ENCODE assay signal across 25 cellular contexts in the genomic region with DNA sequence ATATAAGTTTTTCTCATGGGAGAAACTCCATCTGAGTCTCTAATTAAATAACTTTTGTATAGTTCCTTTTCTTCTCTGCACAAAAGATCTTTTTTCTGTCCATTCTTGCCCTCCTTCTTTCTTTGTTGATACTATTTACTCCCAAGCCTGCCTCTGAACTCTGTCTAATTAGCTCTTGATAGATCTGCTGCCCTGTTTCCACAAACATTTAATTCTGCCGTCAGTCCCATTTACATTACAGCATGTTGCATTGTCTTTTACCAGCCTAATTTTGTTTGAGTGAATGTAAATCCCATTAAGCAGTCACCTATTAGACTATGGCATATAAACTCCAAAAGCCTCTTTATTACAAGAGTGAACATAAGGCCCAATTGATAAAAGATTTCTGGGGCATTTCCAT.
DNase-seq lines count a peak whose midpoint lies in the region; ATAC-seq and TF ChIP-seq lines count a peak whose summit lies in the region.
"Had no signal": no experiment of that assay in that cellular context is flagged by ENCODE, and none has a peak within 500 bp of the region (broad histone marks: within the 10 kb centered on the region; RNA-seq: fewer than 3 reads in every experiment).

No MANE protein-coding gene starts in this region.

- H3K36me3 ChIP-seq in SK-N-SH (replicated peaks in 1 of 2; ENCODE audit: control insufficient read depth in 1 of 2, insufficient read depth in 2 of 2, low read length in 1 of 2) (no peaks in the 10 kb centered on the region), gastroesophageal sphincter (no peaks in the 10 kb centered on the region), A673 (ENCODE audit: insufficient read depth, low read length, poor library complexity, severe bottlenecking) (no peaks in the 10 kb centered on the region)
- H3K36me3 ChIP-seq: MG63 had no signal

- H3K4me2 ChIP-seq in SK-N-SH, result no peak overlapping the region

- H3K27me3 Mint-ChIP-seq in nephron (ENCODE audit: low read depth), result no peaks in the 10 kb centered on the region

- TF ChIP-seq EP300 in SK-N-SH (IDR thresholded peaks at IDR 0.05; ENCODE audit: borderline replicate concordance in 1 of 2, low read depth in 1 of 2, low read length in 1 of 2) (no peak), gastroesophageal sphincter (IDR thresholded peaks at IDR 0.05) (no peak)

- no peak overlapping the region for H3K4me3 Mint-ChIP-seq in nephron
- H3K4me3 Mint-ChIP-seq: CD8-positive, alpha-beta T cell; H9; HFFc6 had no signal

- H3K9me3 Mint-ChIP-seq in nephron, result no peaks in the 10 kb centered on the region
- H3K9me3 Mint-ChIP-seq: H9 had no signal

- CTCF ChIA-PET in SK-N-SH (lab: Yijun Ruan, JAX), result interaction anchor here (0.6 to 1.0 kb wide), 2 partner anchors 9 to 95 kb away, joined by 3 to 6 read pairs; no protein-coding TSS in a partner anchor
- CTCF ChIA-PET in A673 (lab: Charles Lee), result no interaction called here

- POLR2A ChIA-PET in SK-N-SH (lab: Yijun Ruan, JAX) (no interaction called here), A673 (lab: Charles Lee; ENCODE audit: low non-redundant PET) (no interaction called here)

- no peaks in the 10 kb centered on the region for H3K9me3 ChIP-seq in SK-N-SH
- H3K9me3 ChIP-seq in gastroesophageal sphincter, result no peaks in the 10 kb centered on the region
- no peaks in the 10 kb centered on the region for H3K9me3 ChIP-seq in A673 (ENCODE audit: low read depth, low read length, poor library complexity, severe bottlenecking)
- H3K9me3 ChIP-seq: MG63 had no signal

- H3K27me3 ChIP-seq in SK-N-SH (ENCODE audit: insufficient read depth), result no peaks in the 10 kb centered on the region
- no peaks in the 10 kb centered on the region for H3K27me3 ChIP-seq in gastroesophageal sphincter
- no peaks in the 10 kb centered on the region for H3K27me3 ChIP-seq in A673 (replicated peaks; ENCODE audit: insufficient read depth, low read depth, low read length, poor library complexity)
- H3K27me3 ChIP-seq: MG63 had no signal

- no peak overlapping the region for H3K9ac ChIP-seq in SK-N-SH

- ATAC-seq in SK-N-SH treated with all-trans-retinoic acid at 6 μM for 48 hours (no peak), GM21717 (IDR thresholded peaks at IDR 0.05; ENCODE audit: unreplicated experiment) (no peak), gastroesophageal sphincter (no peak)
- ATAC-seq: CD8-positive, alpha-beta T cell; HepG2; K562; Right ventricle myocardium inferior had no signal

- H3K79me2 ChIP-seq in SK-N-SH (ENCODE audit: insufficient read depth), result no peaks in the 10 kb centered on the region

- H3K4me1 Mint-ChIP-seq in nephron, result no peaks in the 10 kb centered on the region

- H3K4me3 ChIP-seq in SK-N-SH (ENCODE audit: low read depth in 2 of 2, low read length in 1 of 2), result no peak overlapping the region
- H3K4me3 ChIP-seq in gastroesophageal sphincter, result no peak overlapping the region
- no peak overlapping the region for H3K4me3 ChIP-seq in A673 (ENCODE audit: low read depth, low read length, poor library complexity, severe bottlenecking)
- H3K4me3 ChIP-seq: K562, MG63 had no signal

- no peak overlapping the region for H3K27ac ChIP-seq in SK-N-SH (ENCODE audit: low read depth in 2 of 2, low read length in 1 of 2)
- H3K27ac ChIP-seq in gastroesophageal sphincter, result no peak overlapping the region
- H3K27ac ChIP-seq in A673 (ENCODE audit: low read depth, low read length, poor library complexity, severe bottlenecking), result no peak overlapping the region
- H3K27ac ChIP-seq: HL-60 had no signal

- no peak overlapping the region; the same call in 1 of the 2 replicates for H2AFZ ChIP-seq in SK-N-SH (ENCODE audit: low read depth)

- H4K20me1 ChIP-seq in SK-N-SH (ENCODE audit: insufficient read depth), result no peaks in the 10 kb centered on the region

- peak overlapping the region; percentile 15 to 55 (median 17) for H3K27ac Mint-ChIP-seq in nephron
- H3K27ac Mint-ChIP-seq: CD8-positive, alpha-beta T cell; H9; HFFc6 had no signal

- no peaks in the 10 kb centered on the region for H3K36me3 Mint-ChIP-seq in nephron (ENCODE audit: low read depth)
- H3K36me3 Mint-ChIP-seq: CD8-positive, alpha-beta T cell had no signal

- TF ChIP-seq RAD21 in SK-N-SH (IDR thresholded peaks at IDR 0.05; ENCODE audit: low read length), result no peak

- 17% methylated on average over 1 of the region's 1 CpG for WGBS in SK-N-SH (ENCODE audit: low lambda C conversion rate)
- WGBS in gastroesophageal sphincter (ENCODE audit: low coverage in 1 of 2), 2 donors, result 0 to 26% methylated on average over 1 of the region's 1 CpG

- no TSS peak for BruUV-seq in A673 (replicated peaks; lab: Mats Ljungman, UMichigan)

- no peaks in the 10 kb centered on the region for H3K9me2 ChIP-seq in SK-N-SH

- TF ChIP-seq POLR2A in gastroesophageal sphincter (IDR thresholded peaks at IDR 0.05), result no peak

- H3K4me1 ChIP-seq in SK-N-SH (ENCODE audit: control insufficient read depth in 1 of 2, insufficient read depth in 2 of 2, low read depth in 1 of 2, low read length in 1 of 2), result no peaks in the 10 kb centered on the region; a peak in 1 of 4 replicates
- H3K4me1 ChIP-seq in gastroesophageal sphincter, result no peaks in the 10 kb centered on the region
- peaks cover 21% of the 10 kb centered on the region for H3K4me1 ChIP-seq in A673 (ENCODE audit: insufficient read depth, low read length, poor library complexity, severe bottlenecking)

- intact Hi-C loops in A673 (cut with micrococcal nuclease; ENCODE audit: unreplicated experiment), result no loop called here

- TF ChIP-seq CTCF in SK-N-SH (IDR thresholded peaks at IDR 0.05) (no peak), nephron (IDR thresholded peaks at IDR 0.05; ENCODE audit: unreplicated experiment in 3 of 3) (no peak), gastroesophageal sphincter (IDR thresholded peaks at IDR 0.05) (no peak), A673 (conservative IDR thresholded peaks at IDR 0.05; ENCODE audit: low read depth, low read length) (no peak)

- DNase-seq in SK-N-SH, result no peak
- peak; percentile 72 for DNase-seq in NCI-H748 (lab: John Stamatoyannopoulos, UW; ENCODE audit: unreplicated experiment)
- no peak for DNase-seq in OCI-M2 (lab: John Stamatoyannopoulos, UW; ENCODE audit: unreplicated experiment)
- no peak for DNase-seq in A673 (ENCODE audit: low spot score)
- DNase-seq: 8988T; AML-193; C1 segment of cervical spinal cord; CD8-positive, alpha-beta T cell; DMS79; H9; HFFc6; MG63; NCI-H1436 treated with DMSO at 0.1 percent for 48 hours; NCI-H2029 treated with DMSO at 0.1 percent for 48 hours; NCI-H526 treated with DMSO at 0.1 percent for 48 hours; OCI-M1; SW 1271 had no signal

- no peaks in the 10 kb centered on the region for H3F3A ChIP-seq in SK-N-SH (replicated peaks; ENCODE audit: insufficient read depth)

TF ChIP-seq in SK-N-SH treated with all-trans-retinoic acid at 6 μM for 48 hours, 23 proteins besides CTCF, POLR2A, EP300 and RAD21:
- TF ChIP-seq ESRRG (CRISPR knock-in tag; IDR thresholded peaks at IDR 0.05) (no peak), ARNTL (CRISPR knock-in tag; IDR thresholded peaks at IDR 0.05; ENCODE audit: borderline replicate concordance, low read depth) (no peak), ZNF8 (CRISPR knock-in tag; IDR thresholded peaks at IDR 0.05) (no peak), TCF4 (CRISPR knock-in tag; IDR thresholded peaks at IDR 0.05; ENCODE audit: borderline replicate concordance) (no peak), ISL1 (CRISPR knock-in tag; IDR thresholded peaks at IDR 0.05) (0 out of 2 replicates have a peak, but pooled peaks have one; percentile 23)

TF ChIP-seq in SK-N-SH, 30 proteins besides CTCF, POLR2A, EP300 and RAD21 (continues in another document):
- TF ChIP-seq, protein P1, sequence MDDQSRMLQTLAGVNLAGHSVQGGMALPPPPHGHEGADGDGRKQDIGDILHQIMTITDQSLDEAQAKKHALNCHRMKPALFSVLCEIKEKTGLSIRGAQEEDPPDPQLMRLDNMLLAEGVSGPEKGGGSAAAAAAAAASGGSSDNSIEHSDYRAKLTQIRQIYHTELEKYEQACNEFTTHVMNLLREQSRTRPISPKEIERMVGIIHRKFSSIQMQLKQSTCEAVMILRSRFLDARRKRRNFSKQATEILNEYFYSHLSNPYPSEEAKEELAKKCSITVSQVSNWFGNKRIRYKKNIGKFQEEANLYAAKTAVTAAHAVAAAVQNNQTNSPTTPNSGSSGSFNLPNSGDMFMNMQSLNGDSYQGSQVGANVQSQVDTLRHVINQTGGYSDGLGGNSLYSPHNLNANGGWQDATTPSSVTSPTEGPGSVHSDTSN (IDR thresholded peaks at IDR 0.05), result no peak
- TF ChIP-seq, protein P2, sequence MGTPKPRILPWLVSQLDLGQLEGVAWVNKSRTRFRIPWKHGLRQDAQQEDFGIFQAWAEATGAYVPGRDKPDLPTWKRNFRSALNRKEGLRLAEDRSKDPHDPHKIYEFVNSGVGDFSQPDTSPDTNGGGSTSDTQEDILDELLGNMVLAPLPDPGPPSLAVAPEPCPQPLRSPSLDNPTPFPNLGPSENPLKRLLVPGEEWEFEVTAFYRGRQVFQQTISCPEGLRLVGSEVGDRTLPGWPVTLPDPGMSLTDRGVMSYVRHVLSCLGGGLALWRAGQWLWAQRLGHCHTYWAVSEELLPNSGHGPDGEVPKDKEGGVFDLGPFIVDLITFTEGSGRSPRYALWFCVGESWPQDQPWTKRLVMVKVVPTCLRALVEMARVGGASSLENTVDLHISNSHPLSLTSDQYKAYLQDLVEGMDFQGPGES (IDR thresholded peaks at IDR 0.05; ENCODE audit: low read depth, low read length), result no peak
- TF ChIP-seq ELF1 (IDR thresholded peaks at IDR 0.05) (no peak), TAF1 (IDR thresholded peaks at IDR 0.05; ENCODE audit: borderline replicate concordance, low read depth, low read length) (no peak)
